Comparison of ENCODE assay signal across 8 cellular contexts in the genomic region with DNA sequence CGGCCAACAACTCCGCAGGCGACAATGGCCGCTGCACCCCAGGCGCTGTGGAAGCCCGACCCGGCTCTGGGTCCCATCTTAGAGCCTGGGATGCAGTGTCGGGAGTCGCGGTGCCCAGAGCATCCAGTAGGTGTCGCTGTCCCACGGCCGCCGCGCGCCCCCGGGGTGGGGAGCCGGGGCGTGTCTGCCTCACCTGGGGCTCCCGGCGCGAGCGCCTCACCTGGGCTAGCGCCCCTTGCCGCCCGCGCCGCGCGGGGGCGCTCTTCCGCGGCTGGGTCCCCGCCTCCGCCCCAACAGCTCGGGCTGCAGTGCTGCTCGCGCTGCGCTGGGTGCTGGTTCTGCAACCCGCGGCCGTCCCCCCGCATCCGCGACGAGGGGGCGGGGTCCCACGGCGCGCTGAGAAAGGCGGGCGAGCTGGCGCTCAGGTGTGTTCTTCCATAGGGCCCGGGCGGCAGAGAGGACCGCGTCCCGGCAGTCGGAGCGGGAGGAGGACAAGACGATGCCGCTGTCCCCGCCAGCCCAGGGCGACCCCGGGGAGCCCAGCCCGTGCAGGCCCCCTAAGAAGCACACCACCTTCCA. TPM values are rescaled to one million over a fixed set of nuclear protein-coding genes. Genes with fewer than 3 reads are reported as not detected.
DNase-seq lines count a peak whose midpoint lies in the region; ATAC-seq, FAIRE-seq and TF ChIP-seq lines count a peak whose summit lies in the region.

A gene with protein sequence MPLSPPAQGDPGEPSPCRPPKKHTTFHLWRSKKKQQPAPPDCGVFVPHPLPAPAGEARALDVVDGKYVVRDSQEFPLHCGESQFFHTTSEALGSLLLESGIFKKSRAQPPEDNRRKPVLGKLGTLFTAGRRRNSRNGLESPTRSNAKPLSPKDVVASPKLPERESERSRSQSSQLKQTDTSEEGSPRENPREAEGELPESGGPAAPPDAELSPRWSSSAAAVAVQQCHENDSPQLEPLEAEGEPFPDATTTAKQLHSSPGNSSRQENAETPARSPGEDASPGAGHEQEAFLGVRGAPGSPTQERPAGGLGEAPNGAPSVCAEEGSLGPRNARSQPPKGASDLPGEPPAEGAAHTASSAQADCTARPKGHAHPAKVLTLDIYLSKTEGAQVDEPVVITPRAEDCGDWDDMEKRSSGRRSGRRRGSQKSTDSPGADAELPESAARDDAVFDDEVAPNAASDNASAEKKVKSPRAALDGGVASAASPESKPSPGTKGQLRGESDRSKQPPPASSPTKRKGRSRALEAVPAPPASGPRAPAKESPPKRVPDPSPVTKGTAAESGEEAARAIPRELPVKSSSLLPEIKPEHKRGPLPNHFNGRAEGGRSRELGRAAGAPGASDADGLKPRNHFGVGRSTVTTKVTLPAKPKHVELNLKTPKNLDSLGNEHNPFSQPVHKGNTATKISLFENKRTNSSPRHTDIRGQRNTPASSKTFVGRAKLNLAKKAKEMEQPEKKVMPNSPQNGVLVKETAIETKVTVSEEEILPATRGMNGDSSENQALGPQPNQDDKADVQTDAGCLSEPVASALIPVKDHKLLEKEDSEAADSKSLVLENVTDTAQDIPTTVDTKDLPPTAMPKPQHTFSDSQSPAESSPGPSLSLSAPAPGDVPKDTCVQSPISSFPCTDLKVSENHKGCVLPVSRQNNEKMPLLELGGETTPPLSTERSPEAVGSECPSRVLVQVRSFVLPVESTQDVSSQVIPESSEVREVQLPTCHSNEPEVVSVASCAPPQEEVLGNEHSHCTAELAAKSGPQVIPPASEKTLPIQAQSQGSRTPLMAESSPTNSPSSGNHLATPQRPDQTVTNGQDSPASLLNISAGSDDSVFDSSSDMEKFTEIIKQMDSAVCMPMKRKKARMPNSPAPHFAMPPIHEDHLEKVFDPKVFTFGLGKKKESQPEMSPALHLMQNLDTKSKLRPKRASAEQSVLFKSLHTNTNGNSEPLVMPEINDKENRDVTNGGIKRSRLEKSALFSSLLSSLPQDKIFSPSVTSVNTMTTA (N-terminal part only) (plus strand): TSS at position 308 of the 579 bp plus-strand sequence. CDS start 192 bp downstream, at position 500.

- no peak within 1 kb of the TSS for H3K27ac ChIP-seq in HepG2 (ENCODE audit: extremely low read length, insufficient read depth, low read length)

- H3K27me3 Mint-ChIP-seq in chondrocyte (ENCODE audit: low read depth): peaks cover 42% of the 10 kb centered on the region

- H3K9me3 Mint-ChIP-seq in chondrocyte (ENCODE audit: low read depth): no peaks in the 10 kb centered on the region

- FAIRE-seq in HepG2 (lab: Jason Lieb, UNC): no peak

- peaks cover 7% of the 10 kb centered on the region for H3K4me1 ChIP-seq in HepG2 (ENCODE audit: insufficient read depth, low read length)

- POLR2A ChIA-PET in HepG2 (lab: Yijun Ruan, JAX): no interaction called here

- no peaks in the 10 kb centered on the region for H4K20me1 ChIP-seq in HepG2 (ENCODE audit: insufficient read depth, low read length)

- TF ChIP-seq CTCF in HFF-Myc (IDR thresholded peaks at IDR 0.05; ENCODE audit: low read depth, low read length, missing control alignments): peak; percentile 70
- peak; percentile 98 for TF ChIP-seq CTCF in chondrocyte (IDR thresholded peaks at IDR 0.05)
- peak; percentile 85 for TF ChIP-seq CTCF in HepG2 (CRISPR knock-in tag; IDR thresholded peaks at IDR 0.05)

- peak; percentile 97 for ATAC-seq in HepG2

- in situ Hi-C loops in HepG2 (cut with HindIII; ENCODE audit: extremely low pct_ligation_motif_present, low pct_unique_long_range_greater_than_20kb): no loop called here

- no peaks in the 10 kb centered on the region for H3K9me3 ChIP-seq in HepG2 (ENCODE audit: low read length)

- H3K4me3 ChIP-seq in HFF-Myc (replicated peaks; ENCODE audit: low read depth, low read length) (peak within 1 kb of the TSS; percentile 21), HepG2 (replicated peaks in 1 of 3; ENCODE audit: insufficient read depth in 1 of 3, low read depth in 2 of 3, low read length in 3 of 3) (peak within 1 kb of the TSS; percentile 34 to 77 (median 54); a peak in 5 of 6 replicates)

- H3K27me3 ChIP-seq in HepG2 (ENCODE audit: control insufficient read depth in 1 of 2, insufficient read depth in 2 of 2, low read length in 2 of 2): peaks cover 2 to 16% of the 10 kb centered on the region in 2 experiments; a peak in 4 of 5 replicates

- no peaks in the 10 kb centered on the region for H3K36me3 Mint-ChIP-seq in chondrocyte (ENCODE audit: low read depth)

- TF ChIP-seq POLR2A in HepG2 (IDR thresholded peaks at IDR 0.05; ENCODE audit: insufficient read depth in 1 of 2, low read depth in 2 of 2, low read length in 2 of 2): no peak

- no peak within 1 kb of the TSS for H3K9ac ChIP-seq in HepG2 (ENCODE audit: insufficient read depth, low read depth, low read length)

- H3K79me2 ChIP-seq in HepG2 (ENCODE audit: insufficient read depth, low read length): no peaks in the 10 kb centered on the region

- H3K4me2 ChIP-seq in HepG2 (ENCODE audit: low read depth, low read length): peak within 1 kb of the TSS; percentile 80

- peaks cover 13% of the 10 kb centered on the region for H3K4me1 Mint-ChIP-seq in chondrocyte (ENCODE audit: low read depth)

- TF ChIP-seq EP300 in HepG2 (IDR thresholded peaks at IDR 0.05; ENCODE audit: low read depth in 2 of 2, low read length in 2 of 2) (no peak), HepG2 (CRISPR knock-in tag; IDR thresholded peaks at IDR 0.05; ENCODE audit: borderline replicate concordance) (no peak)

- WGBS in HepG2 (ENCODE audit: low lambda C conversion rate): 0% methylated on average over 4 of the region's 66 CpGs

- H3K36me3 ChIP-seq in HepG2 (replicated peaks in 1 of 2; ENCODE audit: control insufficient read depth in 1 of 2, insufficient read depth in 2 of 2, low read length in 2 of 2): no peaks in the 10 kb centered on the region

- H2AFZ ChIP-seq in HepG2 (ENCODE audit: low read length): no peak within 1 kb of the TSS

- intact Hi-C loops in HepG2 (cut with micrococcal nuclease; ENCODE audit: unreplicated experiment): loop anchor here (1.0 kb wide), 1 partner anchor 85 kb away; no protein-coding TSS in a partner anchor

- CTCF ChIA-PET in HepG2 (lab: Yijun Ruan, JAX; ENCODE audit: low intra/inter-chr PET ratio, low total read pairs): interaction anchor here (1.0 kb wide), 2 partner anchors 86 to 206 kb away, joined by 3 to 4 read pairs; no protein-coding TSS in a partner anchor

- peak within 1 kb of the TSS; percentile 68 for H3K4me3 Mint-ChIP-seq in chondrocyte (ENCODE audit: unreplicated experiment)

- TF ChIP-seq RAD21 in HepG2 (CRISPR knock-in tag; IDR thresholded peaks at IDR 0.05): peak; percentile 62

- no TSS peak for BruUV-seq in HepG2 (replicated peaks; lab: Mats Ljungman, UMichigan)

- no peak within 1 kb of the TSS for H3K27ac Mint-ChIP-seq in chondrocyte (ENCODE audit: unreplicated experiment)

- DNase-seq in Daoy (ENCODE audit: low read depth) (peak; percentile 65), HFF-Myc (ENCODE audit: extremely low read depth, low read depth) (no peak), NCI-H2029 treated with DMSO at 0.1 percent for 48 hours (lab: John Stamatoyannopoulos, UW) (peak; percentile 68), chondrocyte (ENCODE audit: low spot score) (no peak), HepG2 (ENCODE audit: low spot score) (peak; percentile 27), cortex of kidney (lab: John Stamatoyannopoulos, UW) (no peak)
- DNase-seq in activated CD4-positive, alpha-beta T cell treated with anti-CD3 and anti-CD28 coated beads for 24 hours (ENCODE audit: low read depth in 2 of 2): peak; percentile 36 to 68
- DNase-seq in stimulated activated CD4-positive, alpha-beta T cell treated with anti-CD3 and anti-CD28 coated beads, Interleukin-4, amount 100 ng/mL, for 1 hour: peak; percentile 69

TF ChIP-seq in HepG2, 621 proteins besides CTCF, POLR2A, EP300 and RAD21 (continues in another document):
- peak; percentile 19; the same call in 1 of the 2 replicates for TF ChIP-seq RXRA (CRISPR knock-in tag; IDR thresholded peaks at IDR 0.05)
- TF ChIP-seq XRCC5 (optimal IDR thresholded peaks at IDR 0.05; ENCODE audit: low read length): peak; percentile 68
- TF ChIP-seq MTF2 (CRISPR knock-in tag; IDR thresholded peaks at IDR 0.05; ENCODE audit: borderline replicate concordance): peak; percentile 99
- no peak; the same call in 1 of the 2 replicates for TF ChIP-seq SMAD1 (CRISPR knock-in tag; IDR thresholded peaks at IDR 0.05; ENCODE audit: borderline replicate concordance, low read depth)
- TF ChIP-seq, protein P1, sequence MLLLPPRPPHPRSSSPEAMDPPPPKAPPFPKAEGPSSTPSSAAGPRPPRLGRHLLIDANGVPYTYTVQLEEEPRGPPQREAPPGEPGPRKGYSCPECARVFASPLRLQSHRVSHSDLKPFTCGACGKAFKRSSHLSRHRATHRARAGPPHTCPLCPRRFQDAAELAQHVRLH (CRISPR knock-in tag; IDR thresholded peaks at IDR 0.05; ENCODE audit: borderline replicate concordance, low read depth): no peak

RNA-seq across cellular contexts. Expression of the gene that starts here (rescaled TPM):
- 14.1 and 15.6 TPM in 2 replicates for total RNA-seq in Daoy (2014; rRNA removed; shearing (Covaris generic))
- total RNA-seq in chondrocyte: 3.9 to 16.2 TPM (median 4.5 TPM) in 3 replicates
- total RNA-seq in HepG2 (2016; rRNA removed; fragmentation: Illumina TruSeq; extraction: Trizol): 21.9 and 37.3 TPM in 2 replicates
- 1.4 and 1.6 TPM in 2 replicates for total RNA-seq in HepG2 (2016; cell fraction: cytosol; rRNA removed; fragmentation: Illumina TruSeq; extraction: Trizol; ENCODE audit: low read depth)
- 20.9 and 34.8 TPM in 2 replicates for total RNA-seq in HepG2 (2016; cell fraction: insoluble cytoplasmic fraction; rRNA removed; fragmentation: Illumina TruSeq; extraction: Trizol)
- 6.4 and 8.0 TPM in 2 replicates for total RNA-seq in HepG2 (2016; cell fraction: membrane; rRNA removed; fragmentation: Illumina TruSeq; extraction: Trizol)
- 17.0 and 18.4 TPM in 2 replicates for total RNA-seq in HepG2 (2016; cell fraction: nucleus; rRNA removed; fragmentation: Illumina TruSeq; extraction: Trizol)
- polyA plus RNA-seq in HepG2 (2011; rRNA removed): 5.9 and 10.1 TPM in 2 replicates
- polyA plus RNA-seq in HepG2 (2011; cell fraction: cytosol; rRNA removed): 4.4 and 4.8 TPM in 2 replicates
- 5.8 and 8.2 TPM in 2 replicates for polyA plus RNA-seq in HepG2 (2011; cell fraction: nucleus; rRNA removed)
- polyA plus RNA-seq in HepG2 (2012): 5.1 and 12.5 TPM in 2 replicates
- 0.43 and 0.54 TPM in 2 replicates for polyA plus RNA-seq in HepG2 (2016; cell fraction: cytosol; fragmentation: Illumina TruSeq; extraction: Trizol; ENCODE audit: low read depth)
- polyA plus RNA-seq in HepG2 (2016; cell fraction: insoluble cytoplasmic fraction; fragmentation: Illumina TruSeq; extraction: Trizol; ENCODE audit: low read depth): 18.5 and 18.7 TPM in 2 replicates
- polyA plus RNA-seq in HepG2 (2016; cell fraction: membrane; fragmentation: Illumina TruSeq; extraction: Trizol; ENCODE audit: low read depth): 1.6 and 1.7 TPM in 2 replicates
- polyA plus RNA-seq in HepG2 (2016; cell fraction: nucleus; fragmentation: Illumina TruSeq; extraction: Trizol; ENCODE audit: insufficient read depth, low read depth): 11.7 and 12.4 TPM in 2 replicates
- 6.2 and 12.3 TPM in 2 replicates for polyA minus RNA-seq in HepG2 (2011; rRNA and poly(A)+ RNA removed; ENCODE audit: low replicate concordance)
- 11.8 and 15.1 TPM in 2 replicates for polyA minus RNA-seq in HepG2 (2011; cell fraction: cytosol; rRNA and poly(A)+ RNA removed)
- 21.4 and 31.0 TPM in 2 replicates for polyA minus RNA-seq in HepG2 (2011; cell fraction: nucleus; rRNA and poly(A)+ RNA removed)

Comparison
In these comparisons a context has a peak if more than half of its experiments do, and no peak if none do; other contexts are left out.
1. DNase-seq: peak in Daoy (single experiment), NCI-H2029 treated with DMSO at 0.1 percent for 48 hours (single experiment), activated CD4-positive, alpha-beta T cell treated with anti-CD3 and anti-CD28 coated beads for 24 hours (2 of 2), HepG2 (single experiment) and stimulated activated CD4-positive, alpha-beta T cell treated with anti-CD3 and anti-CD28 coated beads, Interleukin-4, amount 100 ng/mL, for 1 hour (single experiment); none in HFF-Myc (single experiment), chondrocyte (single experiment) and cortex of kidney (single experiment).
2. Peak in every context shown above with its lines, with median percentiles within 50 percentile points of each other: CTCF ChIP-seq.